ENCODE assay signal across 1 cellular context in genomic region chr16:67537636-67538591, GRCh38.
TF ChIP-seq lines count a peak whose summit lies in the region.

No MANE protein-coding gene starts in this region.

TF ChIP-seq in endothelial cell of umbilical vein, 7 proteins besides CTCF, POLR2A, EP300 and RAD21:
- TF ChIP-seq GATA2 (IDR thresholded peaks at IDR 0.05; ENCODE audit: insufficient read depth, insufficient read length, low read depth, low read length) (no peak), MAX (IDR thresholded peaks at IDR 0.05; ENCODE audit: insufficient read depth, insufficient read length) (no peak), FOS (IDR thresholded peaks at IDR 0.05; ENCODE audit: borderline replicate concordance, insufficient read depth, low read length) (no peak), POLR2AphosphoS5 (IDR thresholded peaks at IDR 0.05; ENCODE audit: insufficient read depth, low read depth, low read length) (peak; percentile 86), EZH2 (IDR thresholded peaks at IDR 0.05; ENCODE audit: borderline replicate concordance, low read depth, low read length, severe bottlenecking) (no peak), MYC (IDR thresholded peaks at IDR 0.05; ENCODE audit: low read depth, low read length) (no peak)
TF ChIP-seq in endothelial cell of umbilical vein: peak in this region for 1.
